1 cellular context compared by ENCODE assay signal in the genomic region with DNA sequence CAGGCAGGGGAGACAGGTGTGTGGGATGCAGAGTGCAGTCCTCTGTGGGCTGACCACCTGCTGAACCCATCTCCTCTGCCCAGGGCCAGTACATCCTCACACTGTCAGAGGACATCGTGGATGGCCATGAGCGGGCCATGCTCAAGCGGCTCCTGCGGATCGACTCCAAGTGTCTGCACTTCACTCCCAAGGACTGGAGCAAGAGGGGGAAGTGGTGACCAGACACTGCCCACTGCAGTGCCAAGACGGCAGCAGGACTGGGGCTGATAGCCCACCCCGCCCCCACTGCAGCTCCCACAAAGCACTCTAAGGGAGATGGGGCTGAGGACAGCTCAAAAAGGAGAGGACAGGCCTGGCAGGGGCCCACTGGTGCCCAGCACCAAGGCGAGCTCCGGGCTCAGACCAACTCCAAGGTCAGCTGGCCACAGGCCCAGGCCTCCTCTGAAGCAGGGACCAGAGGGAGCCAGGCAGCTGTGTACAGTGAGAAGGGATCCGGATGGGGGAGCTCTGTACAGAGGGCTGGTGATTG.
TF ChIP-seq lines count a peak whose summit lies in the region.

No MANE protein-coding gene starts in this region.

TF ChIP-seq in endothelial cell of umbilical vein, 7 proteins besides CTCF, POLR2A, EP300 and RAD21:
- TF ChIP-seq GATA2 (IDR thresholded peaks at IDR 0.05; ENCODE audit: insufficient read depth, insufficient read length, low read depth, low read length) (no peak), FOS (IDR thresholded peaks at IDR 0.05; ENCODE audit: borderline replicate concordance, insufficient read depth, low read length) (no peak), POLR2AphosphoS5 (IDR thresholded peaks at IDR 0.05; ENCODE audit: insufficient read depth, low read depth, low read length) (no peak), EZH2 (IDR thresholded peaks at IDR 0.05; ENCODE audit: borderline replicate concordance, low read depth, low read length, severe bottlenecking) (no peak), MYC (IDR thresholded peaks at IDR 0.05; ENCODE audit: low read depth, low read length) (no peak), JUN (IDR thresholded peaks at IDR 0.05; ENCODE audit: borderline replicate concordance, insufficient read depth, insufficient read length, low read depth) (no peak)
- TF ChIP-seq, protein P1, sequence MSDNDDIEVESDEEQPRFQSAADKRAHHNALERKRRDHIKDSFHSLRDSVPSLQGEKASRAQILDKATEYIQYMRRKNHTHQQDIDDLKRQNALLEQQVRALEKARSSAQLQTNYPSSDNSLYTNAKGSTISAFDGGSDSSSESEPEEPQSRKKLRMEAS (IDR thresholded peaks at IDR 0.05; ENCODE audit: insufficient read depth, insufficient read length): no peak
